8 cellular contexts compared by ENCODE assay signal in genomic region chr1:192538407-192539311, GRCh38. TPM values are rescaled to one million over a fixed set of nuclear protein-coding genes. Genes with fewer than 3 reads are reported as not detected.
DNase-seq lines count a peak whose midpoint lies in the region; ATAC-seq and FAIRE-seq lines count a peak whose summit lies in the region.

No MANE protein-coding gene starts in this region.

- 92 to 100% methylated on average over 1 to 2 of the region's 3 CpGs for WGBS in mesodermal cell (ENCODE audit: insufficient coverage in 2 of 2), 2 experiments

- peaks cover 11% of the 10 kb centered on the region for H3K36me3 Mint-ChIP-seq in activated CD8-positive, alpha-beta T cell treated with anti-CD3 and anti-CD28 coated beads, Interleukin-2, amount 10 ng/mL, durations not matched to agents 7 days and 5 days (ENCODE audit: low read depth)

- peak overlapping the region; percentile 90 for H3K27ac Mint-ChIP-seq in activated CD8-positive, alpha-beta T cell treated with anti-CD3 and anti-CD28 coated beads, Interleukin-2, amount 10 ng/mL, durations not matched to agents 7 days and 5 days

- no peaks in the 10 kb centered on the region for H3K9me3 Mint-ChIP-seq in activated CD8-positive, alpha-beta T cell treated with anti-CD3 and anti-CD28 coated beads, Interleukin-2, amount 10 ng/mL, durations not matched to agents 7 days and 5 days (ENCODE audit: insufficient read depth)

- CTCF ChIA-PET in activated CD8-positive, alpha-beta T cell treated with anti-CD3 and anti-CD28 coated beads, Interleukin-2, amount 10 ng/mL, durations not matched to agents 7 days and 5 days (lab: Charles Lee), result interaction anchor here (0.7 to 5.8 kb wide), 10 partner anchors 9 to 70 kb away, joined by 3 to 51 read pairs (median 4); no protein-coding TSS in a partner anchor

- peak overlapping the region; percentile 90 for H3K27ac ChIP-seq in ACC112 (ENCODE audit: low read depth, low read length)
- H3K27ac ChIP-seq in mesodermal cell (ENCODE audit: low read depth, low read length, severe bottlenecking), result peak overlapping the region; percentile 100

- FAIRE-seq in GM19239 (lab: Jason Lieb, UNC), result peak; percentile 99

- H3K4me3 Mint-ChIP-seq in activated CD8-positive, alpha-beta T cell treated with anti-CD3 and anti-CD28 coated beads, Interleukin-2, amount 10 ng/mL, durations not matched to agents 7 days and 5 days, result peak overlapping the region; percentile 61

- H3K9me3 ChIP-seq in mesodermal cell (ENCODE audit: control insufficient read depth, low read length), result peaks cover 11% of the 10 kb centered on the region

- no peaks in the 10 kb centered on the region for H3K27me3 ChIP-seq in ACC112 (ENCODE audit: insufficient read depth, low read length)

- H3K4me1 ChIP-seq in ACC112 (ENCODE audit: control insufficient read depth, insufficient read depth, low read length, unreplicated experiment) (peaks cover 17% of the 10 kb centered on the region), mesodermal cell (ENCODE audit: control insufficient read depth, insufficient read depth, low read length, poor library complexity, severe bottlenecking) (peaks cover 26% of the 10 kb centered on the region)

- no peak for DNase-seq in GM19239 (ENCODE audit: insufficient read length, low spot score)
- DNase-seq in activated CD8-positive, alpha-beta T cell treated with anti-CD3 and anti-CD28 coated beads, Interleukin-2, amount 10 ng/mL, durations not matched to agents 7 days and 5 days, result peak; percentile 50
- no peak for DNase-seq in T-helper 9 cell
- no peak for DNase-seq in NCI-H2081 (lab: John Stamatoyannopoulos, UW)
- no peak for DNase-seq in middle frontal gyrus (ENCODE audit: extremely low spot score, low spot score)

- peak overlapping the region; percentile 95 for H2AFZ ChIP-seq in ACC112 (ENCODE audit: low read length, unreplicated experiment)

- H3K4me3 ChIP-seq in ACC112 (ENCODE audit: low read depth, low read length) (no peak overlapping the region), mesodermal cell (ENCODE audit: extremely low read depth, insufficient read depth, low read length, poor library complexity, severe bottlenecking) (no peak overlapping the region)

- H3K4me1 Mint-ChIP-seq in activated CD8-positive, alpha-beta T cell treated with anti-CD3 and anti-CD28 coated beads, Interleukin-2, amount 10 ng/mL, durations not matched to agents 7 days and 5 days (ENCODE audit: low read depth), result peaks cover 30% of the 10 kb centered on the region

- H3K36me3 ChIP-seq in ACC112 (ENCODE audit: insufficient read depth, low read length) (no peaks in the 10 kb centered on the region), mesodermal cell (ENCODE audit: control insufficient read depth, insufficient read depth, low read length) (no peaks in the 10 kb centered on the region)

- peak; percentile 90 for ATAC-seq in HG03159 (IDR thresholded peaks at IDR 0.05; ENCODE audit: unreplicated experiment)
- ATAC-seq in activated CD8-positive, alpha-beta T cell treated with anti-CD3 and anti-CD28 coated beads, Interleukin-2, amount 10 ng/mL, durations not matched to agents 7 days and 5 days, result peak; percentile 75

- POLR2A ChIA-PET in activated CD8-positive, alpha-beta T cell treated with anti-CD3 and anti-CD28 coated beads, Interleukin-2, amount 10 ng/mL, durations not matched to agents 7 days and 5 days (lab: Charles Lee), result interaction anchor here (0.7 to 1.9 kb wide), 4 partner anchors 12 to 32 kb away, joined by 3 to 19 read pairs (median 4); no protein-coding TSS in a partner anchor

- H3K27me3 Mint-ChIP-seq in activated CD8-positive, alpha-beta T cell treated with anti-CD3 and anti-CD28 coated beads, Interleukin-2, amount 10 ng/mL, durations not matched to agents 7 days and 5 days (ENCODE audit: low read depth), result no peaks in the 10 kb centered on the region

- no peaks in the 10 kb centered on the region for H3K79me2 ChIP-seq in ACC112 (ENCODE audit: control insufficient read depth, insufficient read depth, low read length, unreplicated experiment)

RNA-seq across cellular contexts. Expression of gene RGS1, which starts 36.9 kb away (rescaled TPM):
- 10 to 100 TPM; 13.8 to 15.7 TPM for total RNA-seq in activated CD8-positive, alpha-beta T cell treated with anti-CD3 and anti-CD28 coated beads, Interleukin-2, amount 10 ng/mL, durations not matched to agents 7 days and 5 days
- 9.3 TPM for polyA plus RNA-seq in mesodermal cell (2013, experiment 1 of 2)
- 14.9 TPM for polyA plus RNA-seq in mesodermal cell (2013, experiment 2 of 2)
